ENCODE assay signal across 8 cellular contexts in the genomic region with DNA sequence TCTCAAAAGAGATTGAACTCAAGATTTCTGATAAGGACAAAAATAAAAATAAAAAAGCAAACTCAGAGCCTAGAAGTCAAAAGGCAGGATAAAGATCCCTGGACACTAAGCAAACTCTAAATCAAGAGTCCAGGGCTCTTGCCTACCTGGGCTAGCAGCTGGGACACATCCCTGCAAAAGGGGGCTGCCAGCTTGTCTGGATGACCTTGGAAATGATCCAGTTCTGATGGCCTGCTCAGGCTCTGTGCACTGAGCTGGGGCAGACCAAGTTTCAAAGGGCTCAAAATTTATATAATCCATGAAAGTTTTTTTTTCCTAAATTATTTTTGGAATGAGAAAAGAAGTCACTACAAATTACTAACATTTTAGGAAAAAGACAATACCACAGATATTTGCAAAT.
"Had no signal": no experiment of that assay in that cellular context is flagged by ENCODE, and none has a peak within 500 bp of the region (broad histone marks: within the 10 kb centered on the region; RNA-seq: fewer than 3 reads in every experiment).

No MANE protein-coding gene starts in this region.

- H3K4me1 ChIP-seq: HAP-1 had no signal

- ATAC-seq: HCT116, K562 had no signal

- DNase-seq: GOT3, H7, HFFc6, IMR-90 had no signal

- H3K36me3 ChIP-seq: HAP-1 had no signal

- H3K9me3 ChIP-seq: HAP-1 had no signal

- H3K4me3 ChIP-seq: HAP-1, K562 had no signal

- H3K4me3 Mint-ChIP-seq: HFFc6 had no signal

- H3K27ac Mint-ChIP-seq: HFFc6 had no signal

- H3K27ac ChIP-seq: HL-60 had no signal
